ENCODE assay signal across 10 cellular contexts in genomic region chr11:130163346-130164220, GRCh38. TPM values are rescaled to one million over a fixed set of nuclear protein-coding genes. Genes with fewer than 3 reads are reported as not detected.
DNase-seq lines count a peak whose midpoint lies in the region; ATAC-seq and TF ChIP-seq lines count a peak whose summit lies in the region.
"Had no signal": no experiment of that assay in that cellular context is flagged by ENCODE, and none has a peak within 500 bp of the region (broad histone marks: within the 10 kb centered on the region; RNA-seq: fewer than 3 reads in every experiment).

No MANE protein-coding gene starts in this region.

- H3K4me1 Mint-ChIP-seq in IgD-negative memory B cell, result peaks cover 34 to 59% (median 50%) of the 10 kb centered on the region in 3 donors
- peaks cover 11 to 43% (median 16%) of the 10 kb centered on the region in 4 donors for H3K4me1 Mint-ChIP-seq in naive thymus-derived CD8-positive, alpha-beta T cell

- peak overlapping the region; percentile 55 to 98 (median 80) for H3K27ac ChIP-seq in esophagus squamous epithelium
- no peak overlapping the region for H3K27ac ChIP-seq in smooth muscle cell (ENCODE audit: low read depth)
- no peak overlapping the region for H3K27ac ChIP-seq in sigmoid colon
- H3K27ac ChIP-seq: heart right ventricle had no signal

- H3K4me1 ChIP-seq in esophagus squamous epithelium (peaks cover 25 to 95% (median 33%) of the 10 kb centered on the region in 3 donors), smooth muscle cell (ENCODE audit: low read depth) (peaks cover 9% of the 10 kb centered on the region), sigmoid colon (peaks cover 0 to 14% (median 12%) of the 10 kb centered on the region in 4 donors)
- H3K4me1 ChIP-seq: HAP-1 had no signal

- H3K9me3 ChIP-seq in esophagus squamous epithelium (no peaks in the 10 kb centered on the region), smooth muscle cell (replicated peaks; ENCODE audit: low read depth) (no peaks in the 10 kb centered on the region), sigmoid colon (no peaks in the 10 kb centered on the region)
- H3K9me3 ChIP-seq: HAP-1, heart right ventricle had no signal

- H3K9ac ChIP-seq in smooth muscle cell (ENCODE audit: low read depth), result no peak overlapping the region

- TF ChIP-seq EP300 in sigmoid colon (IDR thresholded peaks at IDR 0.05), result no peak

- peaks cover 6% of the 10 kb centered on the region for H3F3A ChIP-seq in smooth muscle cell (ENCODE audit: low read depth)

- no peak for ATAC-seq in naive thymus-derived CD8-positive, alpha-beta T cell

- peaks cover 4% of the 10 kb centered on the region for H4K20me1 ChIP-seq in smooth muscle cell (ENCODE audit: low read depth)

- H3K79me2 ChIP-seq in smooth muscle cell (ENCODE audit: low read depth), result no peaks in the 10 kb centered on the region

- H3K4me3 ChIP-seq in esophagus squamous epithelium, result no peak overlapping the region
- no peak overlapping the region for H3K4me3 ChIP-seq in smooth muscle cell
- no peak overlapping the region for H3K4me3 ChIP-seq in sigmoid colon
- H3K4me3 ChIP-seq: HAP-1, heart right ventricle had no signal

- H3K9me3 Mint-ChIP-seq in IgD-negative memory B cell, result no peaks in the 10 kb centered on the region
- H3K9me3 Mint-ChIP-seq in naive thymus-derived CD8-positive, alpha-beta T cell, result no peaks in the 10 kb centered on the region

- POLR2A ChIA-PET in naive thymus-derived CD8-positive, alpha-beta T cell (lab: Charles Lee), result no interaction called here

- H3K27ac Mint-ChIP-seq in IgD-negative memory B cell, result peak overlapping the region; percentile 56 to 95 (median 64)
- no peak overlapping the region for H3K27ac Mint-ChIP-seq in naive thymus-derived CD8-positive, alpha-beta T cell

- H3K27me3 Mint-ChIP-seq in IgD-negative memory B cell, result peaks cover 10% of the 10 kb centered on the region
- H3K27me3 Mint-ChIP-seq in naive thymus-derived CD8-positive, alpha-beta T cell, result peaks cover 32 to 81% (median 54%) of the 10 kb centered on the region in 5 donors

- no peak overlapping the region for H2AFZ ChIP-seq in smooth muscle cell (ENCODE audit: low read depth)

- 48 to 64% methylated on average over 9 to 11 of the region's 13 CpGs for WGBS in esophagus squamous epithelium, 2 donors
- 64% methylated on average over 13 of the region's 13 CpGs for WGBS in smooth muscle cell (ENCODE audit: low lambda C conversion rate)
- WGBS in sigmoid colon, 2 donors, result 9 to 42% methylated on average over 13 of the region's 13 CpGs

- intact Hi-C loops in esophagus squamous epithelium (cut with DNase I) (no loop called here), sigmoid colon (cut with DNase I) (no loop called here)

- DNase-seq in OCI-M1 (lab: John Stamatoyannopoulos, UW) (peak; percentile 25), esophagus squamous epithelium (lab: John Stamatoyannopoulos, UW) (no peak), smooth muscle cell (lab: John Stamatoyannopoulos, UW; ENCODE audit: unreplicated experiment) (no peak), medulla oblongata (ENCODE audit: extremely low spot score) (no peak), sigmoid colon (no peak)
- DNase-seq in naive thymus-derived CD8-positive, alpha-beta T cell, result no peak
- DNase-seq: heart right ventricle, NCI-H1436 had no signal

- H3K4me2 ChIP-seq in smooth muscle cell, result peak overlapping the region; percentile 40

- H3K36me3 ChIP-seq in esophagus squamous epithelium, result no peaks in the 10 kb centered on the region
- no peaks in the 10 kb centered on the region for H3K36me3 ChIP-seq in smooth muscle cell (ENCODE audit: low read depth)
- H3K36me3 ChIP-seq in sigmoid colon, result no peaks in the 10 kb centered on the region
- H3K36me3 ChIP-seq: HAP-1, heart right ventricle had no signal

- TF ChIP-seq POLR2A in esophagus squamous epithelium (IDR thresholded peaks at IDR 0.05) (peak in 1 of 4 donors; percentile 8), sigmoid colon (IDR thresholded peaks at IDR 0.05) (no peak)

- H3K4me3 Mint-ChIP-seq in IgD-negative memory B cell, result peak overlapping the region in 3 of 4 donors; percentile 58 to 88 (median 83)
- no peak overlapping the region for H3K4me3 Mint-ChIP-seq in naive thymus-derived CD8-positive, alpha-beta T cell

- H3K36me3 Mint-ChIP-seq in IgD-negative memory B cell, result peaks cover 3% of the 10 kb centered on the region
- peaks cover 0 to 2% (median 0%) of the 10 kb centered on the region in 3 donors for H3K36me3 Mint-ChIP-seq in naive thymus-derived CD8-positive, alpha-beta T cell

- peak in 1 of 6 experiments; percentile 9 for TF ChIP-seq CTCF in esophagus squamous epithelium (IDR thresholded peaks at IDR 0.05)
- no peak for TF ChIP-seq CTCF in smooth muscle cell (IDR thresholded peaks at IDR 0.05; ENCODE audit: borderline replicate concordance, insufficient read depth, poor library complexity, severe bottlenecking)
- TF ChIP-seq CTCF in sigmoid colon (IDR thresholded peaks at IDR 0.05), result no peak

- H3K27me3 ChIP-seq in esophagus squamous epithelium (peaks cover 0 to 46% (median 0%) of the 10 kb centered on the region in 4 donors), smooth muscle cell (ENCODE audit: low read depth) (peaks cover 40% of the 10 kb centered on the region), sigmoid colon (peaks cover 12 to 45% (median 21%) of the 10 kb centered on the region in 3 donors)

RNA-seq across cellular contexts. Expression of gene ST14, which starts 4.0 kb away (rescaled TPM):
- 94.1 TPM for polyA plus RNA-seq in IgD-negative memory B cell
- 100 to 1,000 TPM; 109 to 225 (median 141) TPM for total RNA-seq in esophagus squamous epithelium
- 7.7 and 9.4 TPM in 2 replicates for total RNA-seq in smooth muscle cell
- polyA plus RNA-seq in smooth muscle cell, result 2.4 and 16.2 TPM in 2 replicates
- total RNA-seq in naive thymus-derived CD8-positive, alpha-beta T cell, result under 1 TPM; 0.74 to 0.94 TPM
- not detected for polyA plus RNA-seq in naive thymus-derived CD8-positive, alpha-beta T cell
- total RNA-seq in sigmoid colon, result 1 to 10 TPM; 1.8 to 5.1 (median 3.2) TPM
- polyA plus RNA-seq in sigmoid colon, result 100 to 1,000 TPM in 2 of 3 donors, 10 to 100 TPM in 1; 51.7 to 324 (median 109) TPM

Comparison
In these comparisons a context has a peak if more than half of its experiments do, and no peak if none do; other contexts are left out.
1. H3K27ac Mint-ChIP-seq: peak in IgD-negative memory B cell (3 of 3); none in naive thymus-derived CD8-positive, alpha-beta T cell (0 of 10).
2. H3K4me3 Mint-ChIP-seq: peak in IgD-negative memory B cell (3 of 4); none in naive thymus-derived CD8-positive, alpha-beta T cell (0 of 10).
3. H3K27ac ChIP-seq: peak in esophagus squamous epithelium (4 of 4); none in smooth muscle cell (single experiment) and sigmoid colon (0 of 4).
4. RNA of gene ST14, which starts 4.0 kb away (total RNA-seq): 109 to 225 TPM in esophagus squamous epithelium; 7.7 to 9.4 TPM in smooth muscle cell, 1.8 to 5.1 TPM in sigmoid colon and 0.74 to 0.94 TPM in naive thymus-derived CD8-positive, alpha-beta T cell; every median in the first group is over 10 times any median in the second.